ENCODE assay signal across 13 cellular contexts in genomic region chr17:53150101-53150698, GRCh38.
DNase-seq lines count a peak whose midpoint lies in the region; ATAC-seq, FAIRE-seq and TF ChIP-seq lines count a peak whose summit lies in the region.
"Had no signal": no experiment of that assay in that cellular context is flagged by ENCODE, and none has a peak within 500 bp of the region (broad histone marks: within the 10 kb centered on the region; RNA-seq: fewer than 3 reads in every experiment).

No MANE protein-coding gene starts in this region.

- H3K27ac ChIP-seq in A549 (no peak overlapping the region), HEK293 (ENCODE audit: extremely low read depth, low read depth, low read length) (no peak overlapping the region), coronary artery (no peak overlapping the region), thyroid gland (no peak overlapping the region)
- H3K27ac ChIP-seq: right atrium auricular region had no signal

- CTCF ChIA-PET in A549 (lab: Yijun Ruan, JAX), result no interaction called here
- CTCF ChIA-PET in HEK293 (lab: Yijun Ruan, JAX), result interaction anchor here (2.0 kb wide), 1 partner anchor 118 kb away, joined by 4 read pairs; no protein-coding TSS in a partner anchor

- no peaks in the 10 kb centered on the region for H3K9me3 ChIP-seq in A549
- no peaks in the 10 kb centered on the region for H3K9me3 ChIP-seq in HEK293 (ENCODE audit: control insufficient read depth, insufficient read depth, low read depth, low read length)
- no peaks in the 10 kb centered on the region for H3K9me3 ChIP-seq in thyroid gland
- H3K9me3 ChIP-seq: right atrium auricular region had no signal

- DNase-seq in A549 (ENCODE audit: low read depth in 1 of 2, low spot score in 1 of 2) (peak in 1 of 2 experiments; percentile 7), RPMI8226 (peak; percentile 20), inferior parietal cortex (ENCODE audit: extremely low spot score) (peak; percentile 20), posterior vena cava (ENCODE audit: low spot score) (no peak), coronary artery (ENCODE audit: low spot score) (no peak), thyroid gland (no peak)
- DNase-seq: activated effector memory CD4-positive, alpha-beta T cell treated with Interleukin-2 at 50 U/mL for 16 hours; CD4-positive, alpha-beta memory T cell; NCI-H1048; T1000 had no signal

- no peak for TF ChIP-seq EP300 in A549 (IDR thresholded peaks at IDR 0.05)

- peak in 1 of 2 experiments; percentile 37; a peak in 2 of 5 replicates for TF ChIP-seq RAD21 in A549 (conservative IDR thresholded peaks at IDR 0.05 in 1 of 2, IDR thresholded peaks at IDR 0.05 in 1 of 2)

- TF ChIP-seq CTCF in A549 (IDR thresholded peaks at IDR 0.05), result peak; percentile 21; the same call in 2 of the 3 replicates
- TF ChIP-seq CTCF in HEK293 (tag by site-specific recombination; IDR thresholded peaks at IDR 0.05), result no peak
- TF ChIP-seq CTCF in coronary artery (IDR thresholded peaks at IDR 0.05), result no peak
- peak in 3 of 6 experiments; percentile 42 to 51 (median 49) for TF ChIP-seq CTCF in thyroid gland (IDR thresholded peaks at IDR 0.05)

- H3K4me3 ChIP-seq in A549 (no peak overlapping the region), HEK293 (ENCODE audit: low read depth, low read length) (no peak overlapping the region), coronary artery (no peak overlapping the region), thyroid gland (replicated peaks in 1 of 3) (no peak overlapping the region)
- H3K4me3 ChIP-seq: right atrium auricular region had no signal

- H3K36me3 ChIP-seq in HEK293 (ENCODE audit: control insufficient read depth in 2 of 2, insufficient read depth in 1 of 2, low read length in 2 of 2) (no peaks in the 10 kb centered on the region), thyroid gland (no peaks in the 10 kb centered on the region)
- H3K36me3 ChIP-seq: right atrium auricular region had no signal

- H3K4me2 ChIP-seq in A549, result no peak overlapping the region

- ATAC-seq in A549 (peak; percentile 66; a peak in 4 of 6 replicates), GM18868 (IDR thresholded peaks at IDR 0.05; ENCODE audit: unreplicated experiment) (no peak)

- no peaks in the 10 kb centered on the region for H3K27me3 ChIP-seq in thyroid gland
- H3K27me3 ChIP-seq: right atrium auricular region had no signal

- FAIRE-seq in A549 (lab: Jason Lieb, UNC), result no peak

- POLR2A ChIA-PET in A549 (lab: Yijun Ruan, JAX) (no interaction called here), HEK293 (lab: Yijun Ruan, JAX) (no interaction called here)

- TF ChIP-seq POLR2A in A549 (IDR thresholded peaks at IDR 0.05; ENCODE audit: low read length) (no peak), thyroid gland (IDR thresholded peaks at IDR 0.05) (no peak)

- H3K4me1 ChIP-seq in A549 (no peaks in the 10 kb centered on the region), HEK293 (ENCODE audit: control insufficient read depth, insufficient read depth, low read length) (no peaks in the 10 kb centered on the region), thyroid gland (no peaks in the 10 kb centered on the region)
- H3K4me1 ChIP-seq: right atrium auricular region had no signal

- intact Hi-C loops in posterior vena cava (cut with DNase I) (no loop called here), thyroid gland (cut with DNase I) (no loop called here)

- 19% methylated on average over 2 of the region's 2 CpGs for WGBS in A549 (ENCODE audit: missing lambda C conversion rate)
- WGBS in thyroid gland, 2 donors, result 66 to 80% methylated on average over 2 of the region's 2 CpGs

TF ChIP-seq in A549, 52 proteins besides CTCF, POLR2A, EP300 and RAD21:
- no peak for TF ChIP-seq MAZ (IDR thresholded peaks at IDR 0.05; ENCODE audit: borderline replicate concordance, low read depth, low read length)
- TF ChIP-seq HOXB13 (CRISPR knock-in tag; IDR thresholded peaks at IDR 0.05; ENCODE audit: low read depth), result no peak
- 0 out of 3 replicates have a peak, but pooled peaks have one; percentile 16 for TF ChIP-seq SMC3 (IDR thresholded peaks at IDR 0.05)
- no peak for TF ChIP-seq EHMT2 (IDR thresholded peaks at IDR 0.05; ENCODE audit: low read depth)

TF ChIP-seq in HEK293, 187 proteins besides CTCF, POLR2A, EP300 and RAD21:
- TF ChIP-seq KLF16 (tag by site-specific recombination; IDR thresholded peaks at IDR 0.05) (no peak), BCL11A (tag by site-specific recombination; IDR thresholded peaks at IDR 0.05; ENCODE audit: low read depth) (no peak), ZNF654 (tag by site-specific recombination; IDR thresholded peaks at IDR 0.05; ENCODE audit: low read depth) (0 out of 2 replicates have a peak, but pooled peaks have one; percentile 11), KLF1 (tag by site-specific recombination; IDR thresholded peaks at IDR 0.05) (no peak)

Comparison
In these comparisons a context has a peak if more than half of its experiments do, and no peak if none do; other contexts are left out.
1. DNase-seq: peak in RPMI8226 (single experiment) and inferior parietal cortex (single experiment); none in posterior vena cava (single experiment), coronary artery (single experiment) and thyroid gland (0 of 2).
2. Of the 5 proteins assayed by ChIP-seq in both HEK293 and A549: peak only in HEK293: none; only in A549: CTCF; in both: none; in neither: 4.